In genomic region chr16:84266451-84266850, GRCh38 we compare ENCODE assay signal across 1 cellular context.
TF ChIP-seq lines count a peak whose summit lies in the region.

No MANE protein-coding gene starts in this region.

TF ChIP-seq in HepG2, 621 proteins besides CTCF, POLR2A, EP300 and RAD21 (continued from another document and continues in another):
- TF ChIP-seq ZNF367 (CRISPR knock-in tag; IDR thresholded peaks at IDR 0.05; ENCODE audit: borderline replicate concordance) (no peak), HOMEZ (CRISPR knock-in tag; IDR thresholded peaks at IDR 0.05; ENCODE audit: low read depth) (peak; percentile 48; the same call in 1 of the 2 replicates), IRF2 (CRISPR knock-in tag; IDR thresholded peaks at IDR 0.05) (peak; percentile 81), HNF1B (CRISPR knock-in tag; IDR thresholded peaks at IDR 0.05) (peak; percentile 80), GABPB1 (CRISPR knock-in tag; IDR thresholded peaks at IDR 0.05) (peak; percentile 56; the same call in 1 of the 2 replicates), ATF4 (CRISPR knock-in tag; IDR thresholded peaks at IDR 0.05) (no peak), ZNF781 (CRISPR knock-in tag; IDR thresholded peaks at IDR 0.05; ENCODE audit: borderline replicate concordance, not compliant biosample characterization) (no peak), ZSCAN25 (CRISPR knock-in tag; IDR thresholded peaks at IDR 0.05) (no peak), NCOR1 (IDR thresholded peaks at IDR 0.05; ENCODE audit: borderline replicate concordance, low read length) (peak; percentile 52; the same call in 1 of the 2 replicates), TFE3 (CRISPR knock-in tag; IDR thresholded peaks at IDR 0.05) (0 out of 2 replicates have a peak, but pooled peaks have one; percentile 52), TEAD3 (CRISPR knock-in tag; optimal IDR thresholded peaks at IDR 0.05; ENCODE audit: borderline replicate concordance) (peak; percentile 41), BCL3 (CRISPR knock-in tag; IDR thresholded peaks at IDR 0.05) (0 out of 2 replicates have a peak, but pooled peaks have one; percentile 42), MBNL3 (CRISPR knock-in tag; conservative IDR thresholded peaks at IDR 0.05) (no peak), ZNF205 (CRISPR knock-in tag; IDR thresholded peaks at IDR 0.05) (0 out of 2 replicates have a peak, but pooled peaks have one; percentile 30), ZNF639 (CRISPR knock-in tag; conservative IDR thresholded peaks at IDR 0.05) (no peak), KLF16 (CRISPR knock-in tag; IDR thresholded peaks at IDR 0.05) (no peak), ZNF292 (CRISPR knock-in tag; IDR thresholded peaks at IDR 0.05; ENCODE audit: borderline replicate concordance, low read depth) (peak; percentile 83; the same call in 1 of the 2 replicates), ZNF607 (CRISPR knock-in tag; IDR thresholded peaks at IDR 0.05; ENCODE audit: borderline replicate concordance) (peak; percentile 74), RELA (CRISPR knock-in tag; IDR thresholded peaks at IDR 0.05) (no peak), RXRB (CRISPR knock-in tag; IDR thresholded peaks at IDR 0.05; ENCODE audit: borderline replicate concordance) (0 out of 2 replicates have a peak, but pooled peaks have one; percentile 51), NFYB (CRISPR knock-in tag; IDR thresholded peaks at IDR 0.05) (peak; percentile 100), HOXA9 (CRISPR knock-in tag; IDR thresholded peaks at IDR 0.05; ENCODE audit: borderline replicate concordance) (no peak), HOXD1 (CRISPR knock-in tag; IDR thresholded peaks at IDR 0.05) (no peak), FOXP4 (CRISPR knock-in tag; IDR thresholded peaks at IDR 0.05) (no peak), POLR2AphosphoS5 (IDR thresholded peaks at IDR 0.05; ENCODE audit: low read depth, low read length) (peak; percentile 52; the same call in 1 of the 2 replicates), KMT2A (CRISPR knock-in tag; IDR thresholded peaks at IDR 0.05) (peak; percentile 51; the same call in 1 of the 2 replicates), ZNF512 (CRISPR knock-in tag; IDR thresholded peaks at IDR 0.05) (no peak), TBX2 (CRISPR knock-in tag; IDR thresholded peaks at IDR 0.05; ENCODE audit: borderline replicate concordance) (no peak), NCOA1 (CRISPR knock-in tag; IDR thresholded peaks at IDR 0.05) (no peak), KAT8 (CRISPR knock-in tag; IDR thresholded peaks at IDR 0.05) (0 out of 2 replicates have a peak, but pooled peaks have one; percentile 17), ZBTB26 (CRISPR knock-in tag; IDR thresholded peaks at IDR 0.05; ENCODE audit: borderline replicate concordance) (0 out of 2 replicates have a peak, but pooled peaks have one; percentile 33), ARID4A (CRISPR knock-in tag; IDR thresholded peaks at IDR 0.05; ENCODE audit: borderline replicate concordance) (no peak; the same call in 1 of the 2 replicates), SALL1 (CRISPR knock-in tag; IDR thresholded peaks at IDR 0.05) (peak; percentile 62), CERS6 (CRISPR knock-in tag; IDR thresholded peaks at IDR 0.05) (no peak), PATZ1 (CRISPR knock-in tag; IDR thresholded peaks at IDR 0.05) (no peak), BORCS8-MEF2B (CRISPR knock-in tag; IDR thresholded peaks at IDR 0.05) (no peak; the same call in 1 of the 2 replicates)
